In the genomic region with DNA sequence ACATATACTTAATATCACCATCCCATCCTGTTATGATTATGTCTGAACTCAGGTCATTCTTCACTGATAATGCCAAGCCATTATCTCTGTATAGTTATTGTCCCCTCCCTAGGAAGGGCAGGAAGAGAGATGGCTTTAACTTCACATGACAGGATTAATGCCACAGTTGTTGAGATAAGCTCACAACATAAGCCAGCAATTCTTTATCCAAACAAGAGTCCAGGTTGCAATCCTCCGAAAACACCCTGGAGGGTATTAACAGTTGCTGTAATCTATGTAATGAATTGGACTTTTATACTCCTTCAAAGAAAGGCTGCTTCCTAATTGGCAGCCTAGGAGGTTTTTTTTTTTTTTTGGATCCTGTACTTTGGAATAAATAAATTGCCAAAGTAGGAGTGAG, we compare ENCODE assay signal across 17 cellular contexts.
DNase-seq lines count a peak whose midpoint lies in the region; ATAC-seq, FAIRE-seq and TF ChIP-seq lines count a peak whose summit lies in the region.
"Had no signal": no experiment of that assay in that cellular context is flagged by ENCODE, and none has a peak within 500 bp of the region (broad histone marks: within the 10 kb centered on the region; RNA-seq: fewer than 3 reads in every experiment).

No MANE protein-coding gene starts in this region.

- H3K9me3 ChIP-seq in neuronal stem cell (replicated peaks in 1 of 2; ENCODE audit: control insufficient read depth in 2 of 2, insufficient read depth in 1 of 2, low read depth in 1 of 2, low read length in 2 of 2) (no peaks in the 10 kb centered on the region), kidney (ENCODE audit: control insufficient read depth in 1 of 2, low read length in 2 of 2) (no peaks in the 10 kb centered on the region)
- H3K9me3 ChIP-seq: Caco-2 had no signal

- H3K9ac ChIP-seq in neuronal stem cell (ENCODE audit: low read depth, low read length, poor library complexity) (no peak overlapping the region), kidney (ENCODE audit: low read length in 2 of 2) (no peak overlapping the region)

- TF ChIP-seq CTCF in kidney (IDR thresholded peaks at IDR 0.05; ENCODE audit: borderline replicate concordance, extremely low read depth, insufficient read depth) = no peak

- H3K14ac ChIP-seq in neuronal stem cell (ENCODE audit: low read length) = no peak overlapping the region

- no peak overlapping the region for H3K23ac ChIP-seq in neuronal stem cell (ENCODE audit: low read depth, low read length, poor library complexity)

- H3K4me2 ChIP-seq in neuronal stem cell (ENCODE audit: insufficient read depth, low read length, poor library complexity, severe bottlenecking) = no peak overlapping the region

- intact Hi-C loops in kidney (cut with DNase I) = no loop called here

- H3K79me1 ChIP-seq in neuronal stem cell (ENCODE audit: low read depth, low read length) = no peaks in the 10 kb centered on the region

- no peak overlapping the region for H2AFZ ChIP-seq in neuronal stem cell (ENCODE audit: low read length)

- no peak overlapping the region for H3K4me3 ChIP-seq in neuronal stem cell (ENCODE audit: low read length in 2 of 2)
- H3K4me3 ChIP-seq in kidney (ENCODE audit: low read length in 2 of 2) = no peak overlapping the region

- no peak overlapping the region for H4K8ac ChIP-seq in neuronal stem cell (ENCODE audit: low read depth, low read length)

- H2AK5ac ChIP-seq in neuronal stem cell (ENCODE audit: low read depth, low read length) = no peak overlapping the region

- H3K36me3 ChIP-seq in neuronal stem cell (replicated peaks in 1 of 2; ENCODE audit: control insufficient read depth in 2 of 2, insufficient read depth in 2 of 2, low read length in 2 of 2) = no peaks in the 10 kb centered on the region
- no peaks in the 10 kb centered on the region for H3K36me3 ChIP-seq in kidney (ENCODE audit: control insufficient read depth in 1 of 2, insufficient read depth in 2 of 2, low read length in 2 of 2)

- no peak for FAIRE-seq in kidney (lab: Jason Lieb, UNC)
- FAIRE-seq: G401.6, GM12891 had no signal

- no peak overlapping the region for H3K18ac ChIP-seq in neuronal stem cell (ENCODE audit: low read length)

- H2BK5ac ChIP-seq in neuronal stem cell (ENCODE audit: low read length) = no peak overlapping the region

- no peak for ATAC-seq in SK-N-SH treated with all-trans-retinoic acid at 6 μM for 48 hours
- ATAC-seq: CD8-positive, alpha-beta T cell had no signal

- H2BK12ac ChIP-seq in neuronal stem cell (ENCODE audit: low read length) = no peak overlapping the region

- H3K4ac ChIP-seq in neuronal stem cell (ENCODE audit: low read length) = no peak overlapping the region

- H2BK120ac ChIP-seq in neuronal stem cell (ENCODE audit: low read depth, low read length) = no peak overlapping the region

- WGBS in neuronal stem cell (ENCODE audit: extremely low coverage in 2 of 2, insufficient read length in 2 of 2, insufficient replicate concordance in 1 of 2), 2 donors = no CpG with 5 or more reads among the region's 1 CpG

- H3K27ac ChIP-seq in neuronal stem cell (replicated peaks; ENCODE audit: low read length) (no peak overlapping the region), kidney (ENCODE audit: low read depth in 2 of 2, low read length in 2 of 2) (no peak overlapping the region)
- H3K27ac ChIP-seq: 22Rv1, HL-60 had no signal

- DNase-seq in COLO829 (ENCODE audit: low spot score) (peak; percentile 70), NCI-H82 (lab: John Stamatoyannopoulos, UW) (peak; percentile 91), foreskin melanocyte (peak; percentile 75), neuronal stem cell (ENCODE audit: low spot score) (no peak), kidney (no peak), DMS79 treated with DMSO at 0.1 percent for 48 hours (lab: John Stamatoyannopoulos, UW) (no peak)
- no peak for DNase-seq in effector CD8-positive, alpha-beta T cell (lab: John Stamatoyannopoulos, UW)
- DNase-seq: Caco-2; CD8-positive, alpha-beta T cell; EL; GOT3; H9 had no signal

- H4K91ac ChIP-seq in neuronal stem cell (ENCODE audit: low read depth, low read length, poor library complexity) = no peak overlapping the region

- no peaks in the 10 kb centered on the region for H3K27me3 ChIP-seq in neuronal stem cell (ENCODE audit: control insufficient read depth in 3 of 3, insufficient read depth in 3 of 3, low read depth in 1 of 3, low read length in 3 of 3)

- H3K4me1 ChIP-seq in neuronal stem cell (ENCODE audit: control insufficient read depth in 2 of 2, insufficient read depth in 1 of 2, low read depth in 1 of 2, low read length in 2 of 2) (no peaks in the 10 kb centered on the region), kidney (ENCODE audit: control insufficient read depth in 1 of 2, insufficient read depth in 1 of 2, low read depth in 1 of 2, low read length in 2 of 2) (no peaks in the 10 kb centered on the region)
- H3K4me1 ChIP-seq: Caco-2 had no signal

- no peak overlapping the region for H2BK15ac ChIP-seq in neuronal stem cell (ENCODE audit: low read length)

TF ChIP-seq in SK-N-SH treated with all-trans-retinoic acid at 6 μM for 48 hours, 23 proteins besides CTCF, POLR2A, EP300 and RAD21:
- TF ChIP-seq TCF4 (CRISPR knock-in tag; IDR thresholded peaks at IDR 0.05; ENCODE audit: borderline replicate concordance) (peak; percentile 65; the same call in 1 of the 2 replicates), CSDC2 (CRISPR knock-in tag; IDR thresholded peaks at IDR 0.05) (no peak)
TF ChIP-seq in SK-N-SH treated with all-trans-retinoic acid at 6 μM for 48 hours: peak in this region for 1.

Comparison
In these comparisons a context has a peak if more than half of its experiments do, and no peak if none do; other contexts are left out.
1. DNase-seq: peak in COLO829 (single experiment), NCI-H82 (single experiment) and foreskin melanocyte (single experiment); none in neuronal stem cell (single experiment), effector CD8-positive, alpha-beta T cell (single experiment), kidney (single experiment) and DMS79 treated with DMSO at 0.1 percent for 48 hours (single experiment).